ENCODE assay signal across 19 cellular contexts in genomic region chr1:84774674-84775548, GRCh38.
A peak's percentile ranks its signal among the peaks of the same experiment; 100 is the strongest.
DNase-seq lines count a peak whose midpoint lies in the region; ATAC-seq and TF ChIP-seq lines count a peak whose summit lies in the region.
"Had no signal": no experiment of that assay in that cellular context is flagged by ENCODE, and none has a peak within 500 bp of the region (broad histone marks: within the 10 kb centered on the region; RNA-seq: fewer than 3 reads in every experiment).

No MANE protein-coding gene starts in this region.

- no peaks in the 10 kb centered on the region for H3K79me1 ChIP-seq in mesendoderm (ENCODE audit: low read length)

- POLR2A ChIA-PET in Panc1 (lab: Charles Lee): no interaction called here

- no peaks in the 10 kb centered on the region for H3K27me3 ChIP-seq in GM23338 (ENCODE audit: insufficient read depth)
- H3K27me3 ChIP-seq in Panc1 (ENCODE audit: control insufficient read depth, insufficient read depth, low read length): no peaks in the 10 kb centered on the region
- no peaks in the 10 kb centered on the region for H3K27me3 ChIP-seq in mesendoderm (ENCODE audit: insufficient read depth, low read length, poor library complexity)
- H3K27me3 ChIP-seq in Peyer's patch: no peaks in the 10 kb centered on the region
- no peaks in the 10 kb centered on the region for H3K27me3 ChIP-seq in transverse colon
- H3K27me3 ChIP-seq: foreskin keratinocyte, upper lobe of right lung had no signal

- no peak overlapping the region for H3K4me3 Mint-ChIP-seq in GM23338
- H3K4me3 Mint-ChIP-seq: activated B cell treated with CpG ODN at 0.5 μM for 24 hours; CD4-positive, alpha-beta T cell; immature natural killer cell; memory B cell; stimulated activated effector memory CD8-positive, alpha-beta T cell treated with anti-CD3 and anti-CD28 coated beads, Interleukin-12 subunit alpha, Interleukin-12 subunit beta, amount 100 ng/mL, for 72 hours had no signal

- H2BK15ac ChIP-seq in mesendoderm (replicated peaks; ENCODE audit: low read depth): no peak overlapping the region

- H4K5ac ChIP-seq in mesendoderm (ENCODE audit: low read length): no peak overlapping the region

- DNase-seq in GM23338 (ENCODE audit: low spot score) (peak; percentile 79), NCI-H2081 (lab: John Stamatoyannopoulos, UW) (peak; percentile 45 to 61), Panc1 (ENCODE audit: low read depth, low spot score) (no peak), mesendoderm (peak; percentile 78), Peyer's patch (no peak), transverse colon (no peak), HK-2 (ENCODE audit: unreplicated experiment) (no peak)
- DNase-seq in activated CD4-positive, alpha-beta T cell treated with anti-CD3 and anti-CD28 coated beads, Interleukin-2, amount 50 U/mL, for 1 hour: no peak
- DNase-seq: activated B cell treated with CpG ODN at 0.5 μM for 24 hours; activated naive CD4-positive, alpha-beta T cell treated with anti-CD3 and anti-CD28 coated beads, Interleukin-2, amount 50 U/mL, for 16 hours; CD4-positive, alpha-beta T cell; foreskin keratinocyte; immature natural killer cell; KBM-7; NCI-H2029; stimulated activated CD4-positive, alpha-beta T cell treated with anti-CD3 and anti-CD28 coated beads, Interleukin-4, amount 100 ng/mL, for 4 hours; upper lobe of right lung had no signal

- H3K4me3 ChIP-seq in GM23338 (no peak overlapping the region), Panc1 (ENCODE audit: low read depth in 2 of 2, low read length in 2 of 2) (no peak overlapping the region), mesendoderm (ENCODE audit: low read length) (no peak overlapping the region), Peyer's patch (no peak overlapping the region), transverse colon (no peak overlapping the region)
- H3K4me3 ChIP-seq: upper lobe of right lung had no signal

- peaks cover 8% of the 10 kb centered on the region; the same call in 1 of the 3 replicates for H3K9me3 Mint-ChIP-seq in GM23338
- H3K9me3 Mint-ChIP-seq: activated B cell treated with CpG ODN at 0.5 μM for 24 hours; CD4-positive, alpha-beta T cell; immature natural killer cell; memory B cell; stimulated activated effector memory CD8-positive, alpha-beta T cell treated with anti-CD3 and anti-CD28 coated beads, Interleukin-12 subunit alpha, Interleukin-12 subunit beta, amount 100 ng/mL, for 72 hours had no signal

- WGBS in mesendoderm (ENCODE audit: extremely low coverage, insufficient coverage, low lambda C conversion rate): no CpG with 5 or more reads among the region's 16 CpGs
- 86% methylated on average over 16 of the region's 16 CpGs; no CpG with 5 or more reads in 1 of the 2 donors for WGBS in transverse colon (ENCODE audit: low coverage in 1 of 2), 2 donors

- TF ChIP-seq CTCF in GM23338 (conservative IDR thresholded peaks at IDR 0.05; ENCODE audit: low read depth in 2 of 2) (peak; percentile 50 to 79), Panc1 (IDR thresholded peaks at IDR 0.05) (peak; percentile 49), Peyer's patch (IDR thresholded peaks at IDR 0.05) (no peak), transverse colon (IDR thresholded peaks at IDR 0.05) (no peak)

- H3K9me3 ChIP-seq in Panc1 (ENCODE audit: control insufficient read depth, insufficient read depth, low read depth, low read length): no peaks in the 10 kb centered on the region
- H3K9me3 ChIP-seq in Peyer's patch: no peaks in the 10 kb centered on the region
- no peaks in the 10 kb centered on the region for H3K9me3 ChIP-seq in transverse colon
- H3K9me3 ChIP-seq: upper lobe of right lung had no signal

- BruUV-seq in Panc1 (replicated peaks; lab: Mats Ljungman, UMichigan): no TSS peak

- TF ChIP-seq POLR2A in Peyer's patch (IDR thresholded peaks at IDR 0.05): no peak
- no peak for TF ChIP-seq POLR2A in transverse colon (IDR thresholded peaks at IDR 0.05)

- H3K9ac ChIP-seq in mesendoderm (ENCODE audit: low read length): no peak overlapping the region

- H4K20me1 ChIP-seq in GM23338 (replicated peaks; ENCODE audit: insufficient read depth): no peaks in the 10 kb centered on the region

- H3K27ac ChIP-seq in GM23338 (ENCODE audit: low read depth) (no peak overlapping the region), Panc1 (ENCODE audit: low read length) (no peak overlapping the region), mesendoderm (ENCODE audit: low read depth, low read length) (no peak overlapping the region), Peyer's patch (no peak overlapping the region), transverse colon (no peak overlapping the region)
- H3K27ac ChIP-seq: foreskin keratinocyte, upper lobe of right lung had no signal

- H3K4ac ChIP-seq in mesendoderm (ENCODE audit: low read depth, low read length): no peak overlapping the region

- H3K9me2 ChIP-seq in GM23338 (ENCODE audit: insufficient read depth): peaks cover 3% of the 10 kb centered on the region; the same call in 1 of the 2 replicates

- no peaks in the 10 kb centered on the region for H3K36me3 ChIP-seq in GM23338 (ENCODE audit: insufficient read depth)
- no peaks in the 10 kb centered on the region for H3K36me3 ChIP-seq in Panc1 (ENCODE audit: control insufficient read depth, insufficient read depth, low read length)
- no peaks in the 10 kb centered on the region for H3K36me3 ChIP-seq in mesendoderm (ENCODE audit: control insufficient read depth, insufficient read depth, low read length)
- H3K36me3 ChIP-seq in Peyer's patch: no peaks in the 10 kb centered on the region
- H3K36me3 ChIP-seq in transverse colon: no peaks in the 10 kb centered on the region
- H3K36me3 ChIP-seq: upper lobe of right lung had no signal

- no peak overlapping the region for H3K27ac Mint-ChIP-seq in GM23338
- H3K27ac Mint-ChIP-seq: activated B cell treated with CpG ODN at 0.5 μM for 24 hours; CD4-positive, alpha-beta T cell; immature natural killer cell; memory B cell; stimulated activated effector memory CD8-positive, alpha-beta T cell treated with anti-CD3 and anti-CD28 coated beads, Interleukin-12 subunit alpha, Interleukin-12 subunit beta, amount 100 ng/mL, for 72 hours had no signal

- H3K27me3 Mint-ChIP-seq in GM23338 (ENCODE audit: insufficient read depth, low read depth, poor library complexity): peaks cover 6% of the 10 kb centered on the region
- H3K27me3 Mint-ChIP-seq: CD4-positive, alpha-beta T cell had no signal

- H2AFZ ChIP-seq in GM23338: peak overlapping the region; percentile 3

- no peak overlapping the region for H3K23ac ChIP-seq in mesendoderm (ENCODE audit: low read length)

- H3K18ac ChIP-seq in mesendoderm (ENCODE audit: low read length): no peak overlapping the region

- H2BK120ac ChIP-seq in mesendoderm (ENCODE audit: low read depth, low read length): no peak overlapping the region

- in situ Hi-C loops in Panc1 (cut with HindIII; ENCODE audit: low pct_unique_long_range_greater_than_20kb, low sequenced_read_pairs): no loop called here
- in situ Hi-C loops in transverse colon (cut with MboI; ENCODE audit: low pct_ligation_motif_present in 1 of 4, low pct_unique_long_range_greater_than_20kb in 1 of 4, low sequenced_read_pairs in 3 of 4): loop anchor here (10.0 to 25.0 kb wide), 7 partner anchors 162 to 863 kb away; partner anchors contain the start of genes PRKACB (in 4 of the 4) and MCOLN3 (in 1 of the 4)

- H3K4me2 ChIP-seq in GM23338 (no peak overlapping the region), mesendoderm (ENCODE audit: low read length) (no peak overlapping the region)

- H2AK5ac ChIP-seq in mesendoderm (ENCODE audit: low read length): no peak overlapping the region

- H3K56ac ChIP-seq in mesendoderm (ENCODE audit: low read length): no peak overlapping the region

- H3K79me2 ChIP-seq in GM23338 (replicated peaks; ENCODE audit: insufficient read depth): no peaks in the 10 kb centered on the region
- no peaks in the 10 kb centered on the region for H3K79me2 ChIP-seq in mesendoderm (ENCODE audit: control insufficient read depth, insufficient read depth, low read length)

- no peak overlapping the region for H2BK5ac ChIP-seq in mesendoderm (ENCODE audit: low read length)

- CTCF ChIA-PET in Panc1 (lab: Charles Lee): interaction anchor here (0.7 to 1.1 kb wide), 2 partner anchors 18 to 50 kb away, joined by 3 to 4 read pairs; no protein-coding TSS in a partner anchor

- intact Hi-C loops in Panc1 (cut with micrococcal nuclease; ENCODE audit: unreplicated experiment) (loop anchor here (5.0 to 10.0 kb wide), 2 partner anchors 840 to 868 kb away; no protein-coding TSS in a partner anchor), transverse colon (cut with DNase I; ENCODE audit: low total_unique reads) (loop anchor here (5.0 kb wide), 1 partner anchor 333 kb away; no protein-coding TSS in a partner anchor)

- ATAC-seq in GM23338 (peak; percentile 91), Panc1 (0 out of 2 replicates have a peak, but pooled peaks have one; percentile 20)
- ATAC-seq: foreskin keratinocyte; stimulated activated effector memory CD8-positive, alpha-beta T cell treated with anti-CD3 and anti-CD28 coated beads, Interleukin-12 subunit alpha, Interleukin-12 subunit beta, amount 100 ng/mL, for 72 hours; upper lobe of right lung had no signal

- H3K4me1 ChIP-seq in GM23338 (ENCODE audit: insufficient read depth) (no peaks in the 10 kb centered on the region; the same call in 1 of the 2 replicates), Panc1 (ENCODE audit: control insufficient read depth, insufficient read depth, low read length) (peaks cover 10% of the 10 kb centered on the region), mesendoderm (ENCODE audit: control insufficient read depth, low read depth, low read length) (peaks cover 2% of the 10 kb centered on the region), Peyer's patch (no peaks in the 10 kb centered on the region), transverse colon (no peaks in the 10 kb centered on the region)
- H3K4me1 ChIP-seq: upper lobe of right lung had no signal

- no peaks in the 10 kb centered on the region for H3F3A ChIP-seq in GM23338 (replicated peaks; ENCODE audit: low read depth)

- no peaks in the 10 kb centered on the region for H3K36me3 Mint-ChIP-seq in GM23338 (ENCODE audit: low read depth)
- H3K36me3 Mint-ChIP-seq: immature natural killer cell; memory B cell; stimulated activated effector memory CD8-positive, alpha-beta T cell treated with anti-CD3 and anti-CD28 coated beads, Interleukin-12 subunit alpha, Interleukin-12 subunit beta, amount 100 ng/mL, for 72 hours had no signal

- H3K4me1 Mint-ChIP-seq in GM23338: peaks cover 6% of the 10 kb centered on the region; the same call in 1 of the 3 replicates
- H3K4me1 Mint-ChIP-seq: activated B cell treated with CpG ODN at 0.5 μM for 24 hours, memory B cell had no signal

- H4K8ac ChIP-seq in mesendoderm (ENCODE audit: low read depth, low read length): no peak overlapping the region

- no peak for TF ChIP-seq EP300 in transverse colon (IDR thresholded peaks at IDR 0.05; ENCODE audit: low read depth)

TF ChIP-seq in GM23338, 12 proteins besides CTCF, POLR2A, EP300 and RAD21 (continues in another document):
- TF ChIP-seq POLR2AphosphoS5 (IDR thresholded peaks at IDR 0.05; ENCODE audit: low read depth): no peak

Comparison
In these comparisons a context has a peak if more than half of its experiments do, and no peak if none do; other contexts are left out.
1. DNase-seq: peak in GM23338 (single experiment), NCI-H2081 (2 of 2) and mesendoderm (single experiment); none in Panc1 (single experiment), activated CD4-positive, alpha-beta T cell treated with anti-CD3 and anti-CD28 coated beads, Interleukin-2, amount 50 U/mL, for 1 hour (single experiment), Peyer's patch (0 of 3), transverse colon (single experiment) and HK-2 (single experiment).
2. CTCF ChIP-seq: peak in GM23338 (2 of 2) and Panc1 (single experiment); none in Peyer's patch (0 of 6) and transverse colon (0 of 5).